Comparison of ENCODE assay signal across 8 cellular contexts in the genomic region with DNA sequence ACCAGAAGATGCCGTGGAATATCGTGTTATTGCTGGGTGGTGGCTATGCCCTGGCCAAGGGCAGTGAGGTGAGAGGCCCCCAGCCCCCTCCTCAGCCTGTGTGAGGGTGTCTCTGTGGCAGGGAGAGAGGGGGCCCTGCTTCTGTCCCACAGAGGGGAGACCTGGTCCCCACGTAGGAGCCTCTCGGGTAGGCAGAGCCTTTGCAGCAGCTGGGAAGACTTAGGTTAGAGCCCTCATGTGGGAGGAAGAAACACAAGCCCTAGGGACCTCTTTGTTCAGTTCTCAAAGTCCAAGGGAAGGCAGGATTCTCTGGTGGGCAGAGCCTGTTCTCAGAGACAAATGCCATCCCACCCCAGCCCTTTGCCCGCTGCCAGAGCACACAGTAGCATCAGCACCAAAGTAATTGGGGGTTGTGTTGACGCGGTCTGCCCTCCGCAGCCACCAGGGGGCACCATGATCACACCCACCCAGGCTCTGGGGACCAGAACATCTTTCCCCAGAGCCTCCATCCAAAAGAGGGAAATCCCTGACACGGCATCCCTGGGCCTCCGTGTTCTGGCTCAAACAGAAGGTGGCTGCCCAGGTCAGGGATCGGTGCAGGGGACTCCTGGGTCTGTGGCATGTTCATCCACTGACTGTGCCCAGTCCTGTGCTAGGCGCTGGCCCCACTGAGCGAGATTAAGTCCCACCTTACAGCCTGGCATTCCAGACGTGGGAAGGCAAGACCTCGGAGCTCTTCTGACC. TPM values are rescaled to one million over a fixed set of nuclear protein-coding genes. Genes with fewer than 3 reads are reported as not detected.
DNase-seq lines count a peak whose midpoint lies in the region; ATAC-seq lines count a peak whose summit lies in the region.

No MANE protein-coding gene starts in this region.

- ATAC-seq in HG02610 (IDR thresholded peaks at IDR 0.05; ENCODE audit: unreplicated experiment) (peak; percentile 55), memory B cell (ENCODE audit: low read depth) (peak; percentile 96), GM18519 (IDR thresholded peaks at IDR 0.05; ENCODE audit: low FRiP score, unreplicated experiment) (no peak)

- peaks cover 8% of the 10 kb centered on the region for H3K27me3 Mint-ChIP-seq in activated CD4-positive, alpha-beta memory T cell treated with anti-CD3 and anti-CD28 coated beads, Interleukin-2, amount 10 ng/mL, durations not matched to agents 7 days and 5 days
- H3K27me3 Mint-ChIP-seq in memory B cell, result peaks cover 4% of the 10 kb centered on the region

- POLR2A ChIA-PET in activated CD4-positive, alpha-beta memory T cell treated with anti-CD3 and anti-CD28 coated beads, Interleukin-2, amount 10 ng/mL, durations not matched to agents 7 days and 5 days (lab: Charles Lee), result interaction anchor here (0.9 kb wide), 1 partner anchor 30 kb away, joined by 3 read pairs; no protein-coding TSS in a partner anchor

- H3K36me3 Mint-ChIP-seq in activated CD4-positive, alpha-beta memory T cell treated with anti-CD3 and anti-CD28 coated beads, Interleukin-2, amount 10 ng/mL, durations not matched to agents 7 days and 5 days (ENCODE audit: low read depth), result no peaks in the 10 kb centered on the region
- no peaks in the 10 kb centered on the region for H3K36me3 Mint-ChIP-seq in memory B cell

- CTCF ChIA-PET in activated CD4-positive, alpha-beta memory T cell treated with anti-CD3 and anti-CD28 coated beads, Interleukin-2, amount 10 ng/mL, durations not matched to agents 7 days and 5 days (lab: Charles Lee), result interaction anchor here (0.6 to 3.0 kb wide), 7 partner anchors 9 to 118 kb away, joined by 3 to 11 read pairs (median 5); no protein-coding TSS in a partner anchor

- H3K27ac Mint-ChIP-seq in activated CD4-positive, alpha-beta memory T cell treated with anti-CD3 and anti-CD28 coated beads, Interleukin-2, amount 10 ng/mL, durations not matched to agents 7 days and 5 days, result no peak overlapping the region
- H3K27ac Mint-ChIP-seq in memory B cell, result no peak overlapping the region

- no peak overlapping the region for H3K4me3 Mint-ChIP-seq in activated CD4-positive, alpha-beta memory T cell treated with anti-CD3 and anti-CD28 coated beads, Interleukin-2, amount 10 ng/mL, durations not matched to agents 7 days and 5 days
- H3K4me3 Mint-ChIP-seq in memory B cell, result no peak overlapping the region

- no peaks in the 10 kb centered on the region for H3K4me1 Mint-ChIP-seq in activated CD4-positive, alpha-beta memory T cell treated with anti-CD3 and anti-CD28 coated beads, Interleukin-2, amount 10 ng/mL, durations not matched to agents 7 days and 5 days
- H3K4me1 Mint-ChIP-seq in memory B cell, result peaks cover 6% of the 10 kb centered on the region

- DNase-seq in D341Med (ENCODE audit: low spot score), result peak; percentile 96
- peak; percentile 64 for DNase-seq in NCI-H526 treated with DMSO at 0.1 percent for 48 hours (lab: John Stamatoyannopoulos, UW)
- peak; percentile 77 for DNase-seq in activated CD4-positive, alpha-beta memory T cell treated with anti-CD3 and anti-CD28 coated beads, Interleukin-2, amount 10 ng/mL, durations not matched to agents 7 days and 5 days
- peak; percentile 72 for DNase-seq in effector CD4-positive, alpha-beta T cell
- DNase-seq in memory B cell (ENCODE audit: low spot score in 2 of 2), result peak; percentile 82 to 89
- peak; percentile 53 to 67 for DNase-seq in stimulated activated CD8-positive, alpha-beta memory T cell treated with anti-CD3 and anti-CD28 coated beads, Interleukin-2, amount 100 ng/mL, for 1 hour (ENCODE audit: low read depth in 2 of 2)

- H3K9me3 Mint-ChIP-seq in activated CD4-positive, alpha-beta memory T cell treated with anti-CD3 and anti-CD28 coated beads, Interleukin-2, amount 10 ng/mL, durations not matched to agents 7 days and 5 days, result no peaks in the 10 kb centered on the region
- no peaks in the 10 kb centered on the region for H3K9me3 Mint-ChIP-seq in memory B cell

RNA-seq across cellular contexts. Expression of gene FOXN1, which starts 11.5 kb away (rescaled TPM):
- total RNA-seq in activated CD4-positive, alpha-beta memory T cell treated with anti-CD3 and anti-CD28 coated beads, Interleukin-2, amount 10 ng/mL, durations not matched to agents 7 days and 5 days, result not detected

RNA-seq across cellular contexts. Expression of gene SLC13A2, which starts 21.2 kb away (rescaled TPM):
- total RNA-seq in activated CD4-positive, alpha-beta memory T cell treated with anti-CD3 and anti-CD28 coated beads, Interleukin-2, amount 10 ng/mL, durations not matched to agents 7 days and 5 days, result not detected

RNA-seq across cellular contexts. Expression of gene UNC119, which starts 57.8 kb away (rescaled TPM):
- 10 to 100 TPM; 46.2 to 61.1 TPM for total RNA-seq in activated CD4-positive, alpha-beta memory T cell treated with anti-CD3 and anti-CD28 coated beads, Interleukin-2, amount 10 ng/mL, durations not matched to agents 7 days and 5 days
